1 cellular context compared by ENCODE assay signal in the genomic region with DNA sequence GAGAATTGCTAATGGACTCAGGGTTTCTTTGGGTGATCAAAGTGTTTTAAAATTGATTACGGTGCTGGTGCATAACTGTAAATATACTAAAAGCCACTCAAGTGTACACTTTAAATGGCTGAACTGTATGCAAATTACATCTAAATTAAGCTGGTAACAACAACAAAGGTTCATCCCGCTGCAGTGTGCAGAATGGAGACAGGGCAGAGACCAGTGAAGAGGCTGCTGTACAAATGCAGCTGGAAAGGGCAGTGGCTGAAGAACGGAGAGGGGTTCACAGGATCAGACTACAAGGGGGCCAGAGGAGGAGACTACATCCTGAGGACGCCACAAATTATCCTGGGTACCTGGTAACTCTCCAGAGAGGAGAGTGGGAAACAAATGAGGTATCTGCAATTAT.
TF ChIP-seq lines count a peak whose summit lies in the region.

No MANE protein-coding gene starts in this region.

TF ChIP-seq in GM12878, 131 proteins besides CTCF, POLR2A, EP300 and RAD21:
- no peak for TF ChIP-seq CREB1 (IDR thresholded peaks at IDR 0.05; ENCODE audit: low read depth)
- TF ChIP-seq POU2F2 (IDR thresholded peaks at IDR 0.05; ENCODE audit: borderline replicate concordance, low read depth, low read length) = 0 out of 3 replicates have a peak, but pooled peaks have one; percentile 17
- no peak for TF ChIP-seq CREM (IDR thresholded peaks at IDR 0.05; ENCODE audit: low read depth)
- TF ChIP-seq SIN3A (IDR thresholded peaks at IDR 0.05; ENCODE audit: low read depth, low read length) = no peak
- TF ChIP-seq, protein P1, sequence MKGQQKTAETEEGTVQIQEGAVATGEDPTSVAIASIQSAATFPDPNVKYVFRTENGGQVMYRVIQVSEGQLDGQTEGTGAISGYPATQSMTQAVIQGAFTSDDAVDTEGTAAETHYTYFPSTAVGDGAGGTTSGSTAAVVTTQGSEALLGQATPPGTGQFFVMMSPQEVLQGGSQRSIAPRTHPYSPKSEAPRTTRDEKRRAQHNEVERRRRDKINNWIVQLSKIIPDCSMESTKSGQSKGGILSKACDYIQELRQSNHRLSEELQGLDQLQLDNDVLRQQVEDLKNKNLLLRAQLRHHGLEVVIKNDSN (IDR thresholded peaks at IDR 0.05; ENCODE audit: borderline replicate concordance, extremely low read length, insufficient read depth, low read depth, low read length) = no peak
